In genomic region chr11:63480039-63480438, GRCh38 we compare ENCODE assay signal across 22 cellular contexts. TPM values are rescaled to one million over a fixed set of nuclear protein-coding genes. Genes with fewer than 3 reads are reported as not detected.
DNase-seq lines count a peak whose midpoint lies in the region; ATAC-seq and TF ChIP-seq lines count a peak whose summit lies in the region.
"Had no signal": no experiment of that assay in that cellular context is flagged by ENCODE, and none has a peak within 500 bp of the region (broad histone marks: within the 10 kb centered on the region; RNA-seq: fewer than 3 reads in every experiment).

No MANE protein-coding gene starts in this region.

- no peak for DNase-seq in H9
- DNase-seq in dorsolateral prefrontal cortex = no peak
- DNase-seq in mesenchymal stem cell = no peak
- peak; percentile 12 for DNase-seq in superior temporal gyrus (ENCODE audit: extremely low spot score)
- DNase-seq: 8988T; CD4-positive, alpha-beta memory T cell; DMS153; DMS79; GDM1; KG1 had no signal

- intact Hi-C loops in dorsolateral prefrontal cortex (cut with DNase I) = loop anchor here in 1 of 2 donors (10.0 kb wide), 1 partner anchor 265 kb away; no protein-coding TSS in a partner anchor

- H3K4me3 Mint-ChIP-seq in H9 = no peak overlapping the region
- H3K4me3 Mint-ChIP-seq: CD14-positive monocyte; CD4-positive, alpha-beta memory T cell; GM23338; IgD-negative memory B cell had no signal

- H3T11ph ChIP-seq in H9 (ENCODE audit: low read length) = no peak overlapping the region

- no peak overlapping the region for H3K9ac ChIP-seq in H9 (ENCODE audit: extremely low read depth, insufficient read length, low read length)
- no peak overlapping the region for H3K9ac ChIP-seq in mesenchymal stem cell (ENCODE audit: low read length)
- H3K9ac ChIP-seq: BLaER1 had no signal

- no CpG with 5 or more reads among the region's 6 CpGs for WGBS in H9 (ENCODE audit: extremely low coverage, insufficient read length, low lambda C conversion rate)
- 86% methylated on average over 6 of the region's 6 CpGs for WGBS in mesenchymal stem cell

- H2BK5ac ChIP-seq in H9 (ENCODE audit: insufficient read length, low read length) = no peak overlapping the region
- H2BK5ac ChIP-seq in mesenchymal stem cell (ENCODE audit: low read depth, low read length, poor library complexity, severe bottlenecking) = no peak overlapping the region

- H3K79me1 ChIP-seq in H9 (ENCODE audit: insufficient read depth, low read depth, low read length, poor library complexity, severe bottlenecking) = no peaks in the 10 kb centered on the region
- H3K79me1 ChIP-seq in mesenchymal stem cell (replicated peaks; ENCODE audit: low read length, poor library complexity, severe bottlenecking) = no peaks in the 10 kb centered on the region

- no peak overlapping the region for H3K4me3 ChIP-seq in dorsolateral prefrontal cortex
- no peak overlapping the region for H3K4me3 ChIP-seq in mesenchymal stem cell (ENCODE audit: insufficient read depth in 1 of 2, low read depth in 1 of 2, low read length in 2 of 2)
- H3K4me3 ChIP-seq: BLaER1, GM23338, HAP-1 had no signal

- no peaks in the 10 kb centered on the region for H3K23me2 ChIP-seq in H9 (ENCODE audit: insufficient read length, low read depth, low read length, poor library complexity, severe bottlenecking)

- H3K14ac ChIP-seq in H9 (ENCODE audit: insufficient read depth, low read length) (no peak overlapping the region), mesenchymal stem cell (ENCODE audit: low read length in 2 of 2) (no peak overlapping the region)

- no peak overlapping the region for H2BK120ac ChIP-seq in H9 (ENCODE audit: low read depth, low read length, poor library complexity, severe bottlenecking)
- H2BK120ac ChIP-seq in mesenchymal stem cell (ENCODE audit: low read depth, low read length) = no peak overlapping the region

- peaks cover 26 to 34% of the 10 kb centered on the region in 2 experiments for H3K9me3 Mint-ChIP-seq in H9

- H4K8ac ChIP-seq in H9 (replicated peaks; ENCODE audit: insufficient read length, low read depth, low read length) (no peak overlapping the region), mesenchymal stem cell (ENCODE audit: low read length) (no peak overlapping the region)

- peaks cover 5 to 24% of the 10 kb centered on the region in 2 experiments; a peak in 3 of 4 replicates for H3K4me1 Mint-ChIP-seq in H9
- H3K4me1 Mint-ChIP-seq: CD14-positive monocyte; CD4-positive, alpha-beta memory T cell; GM23338; IgD-negative memory B cell had no signal

- H2BK15ac ChIP-seq in H9 (ENCODE audit: low read depth, low read length) (no peak overlapping the region), mesenchymal stem cell (ENCODE audit: low read depth, poor library complexity, severe bottlenecking) (no peak overlapping the region)

- H3K9me3 ChIP-seq in H9 (ENCODE audit: control insufficient read depth, low read depth, low read length) = peaks cover 5% of the 10 kb centered on the region
- H3K9me3 ChIP-seq in mesenchymal stem cell (ENCODE audit: control insufficient read depth, low read length) = peaks cover 21% of the 10 kb centered on the region
- H3K9me3 ChIP-seq: HAP-1 had no signal

- no peak overlapping the region for H2AFZ ChIP-seq in H9 (ENCODE audit: low read length)
- no peak overlapping the region for H2AFZ ChIP-seq in mesenchymal stem cell (ENCODE audit: low read depth, low read length)
- H2AFZ ChIP-seq: GM23338 had no signal

- no peak overlapping the region for H3K56ac ChIP-seq in H9 (ENCODE audit: insufficient read length, low read depth, low read length)

- H2BK20ac ChIP-seq in H9 (ENCODE audit: low read depth, low read length, poor library complexity, severe bottlenecking) = no peak overlapping the region

- no peaks in the 10 kb centered on the region for H3K79me2 ChIP-seq in H9 (ENCODE audit: insufficient read depth, low read length)

- no peaks in the 10 kb centered on the region for H3K27me3 ChIP-seq in H9 (ENCODE audit: insufficient read depth, low read length)
- H3K27me3 ChIP-seq in dorsolateral prefrontal cortex = no peaks in the 10 kb centered on the region
- H3K27me3 ChIP-seq in mesenchymal stem cell (ENCODE audit: control insufficient read depth in 1 of 2, insufficient read depth in 1 of 2, low read length in 2 of 2) = no peaks in the 10 kb centered on the region
- H3K27me3 ChIP-seq: BLaER1 had no signal

- H3K36me3 ChIP-seq in mesenchymal stem cell (ENCODE audit: control insufficient read depth in 1 of 2, insufficient read depth in 2 of 2, low read depth in 1 of 2, low read length in 2 of 2) = no peaks in the 10 kb centered on the region
- H3K36me3 ChIP-seq: BLaER1, HAP-1 had no signal

- H3K27ac ChIP-seq in H9 (ENCODE audit: insufficient read length, low read depth, low read length) (no peak overlapping the region), dorsolateral prefrontal cortex (peak overlapping the region in 33 of 59 donors; percentile 1 to 88 (median 56)), mesenchymal stem cell (ENCODE audit: low read length, poor library complexity, severe bottlenecking) (no peak overlapping the region)
- H3K27ac ChIP-seq: BLaER1 had no signal

- peaks cover 1 to 37% (median 32%) of the 10 kb centered on the region in 3 experiments for H3K36me3 Mint-ChIP-seq in H9 (ENCODE audit: insufficient read depth in 1 of 3, low read depth in 3 of 3)

- H4K20me1 ChIP-seq in H9 (ENCODE audit: control insufficient read depth, insufficient read depth, insufficient read length) = no peaks in the 10 kb centered on the region
- H4K20me1 ChIP-seq: BLaER1 had no signal

- no peak overlapping the region for H3K4me2 ChIP-seq in H9 (ENCODE audit: insufficient read depth, insufficient read length, low read length)
- H3K4me2 ChIP-seq in mesenchymal stem cell (ENCODE audit: low read length, poor library complexity, severe bottlenecking) = no peak overlapping the region
- H3K4me2 ChIP-seq: BLaER1, GM23338 had no signal

- TF ChIP-seq CTCF in H9 (conservative IDR thresholded peaks at IDR 0.05) (no peak), dorsolateral prefrontal cortex (IDR thresholded peaks at IDR 0.05 in 54 of 56, conservative IDR thresholded peaks at IDR 0.05 in 2 of 56; ENCODE audit: low read depth in 1 of 56, partially characterized antibody in 56 of 56) (no peak)

- H2BK12ac ChIP-seq in H9 (ENCODE audit: insufficient read length, low read depth, low read length) (no peak overlapping the region), mesenchymal stem cell (ENCODE audit: low read length in 2 of 2) (no peak overlapping the region)

- ATAC-seq in HG02678 (IDR thresholded peaks at IDR 0.05; ENCODE audit: unreplicated experiment) = no peak
- ATAC-seq in GM18511 (IDR thresholded peaks at IDR 0.05; ENCODE audit: unreplicated experiment) = no peak
- no peak for ATAC-seq in GM19397 (IDR thresholded peaks at IDR 0.05; ENCODE audit: unreplicated experiment)
- ATAC-seq: GM23338, HepG2 had no signal

- H3K18ac ChIP-seq in H9 (ENCODE audit: insufficient read length, low read depth, low read length) (no peak overlapping the region), mesenchymal stem cell (ENCODE audit: low read depth in 1 of 2, low read length in 2 of 2) (no peak overlapping the region)

- H3K23ac ChIP-seq in H9 (ENCODE audit: insufficient read length, low read depth, low read length) (no peak overlapping the region), mesenchymal stem cell (ENCODE audit: low read length in 2 of 2) (no peak overlapping the region)

- H2AK5ac ChIP-seq in H9 (ENCODE audit: insufficient read length, low read length) (no peak overlapping the region), mesenchymal stem cell (ENCODE audit: low read length, severe bottlenecking) (peak overlapping the region; percentile 14)

- no peak overlapping the region for H4K5ac ChIP-seq in H9 (ENCODE audit: insufficient read length, low read depth, low read length)

- H3K4ac ChIP-seq in H9 (ENCODE audit: low read depth, low read length) (no peak overlapping the region), mesenchymal stem cell (ENCODE audit: low read depth in 1 of 2, low read length in 2 of 2) (no peak overlapping the region)

- H4K91ac ChIP-seq in H9 (ENCODE audit: insufficient read length, low read depth, low read length) (no peak overlapping the region), mesenchymal stem cell (ENCODE audit: low read length) (no peak overlapping the region)

- H3K27me3 Mint-ChIP-seq in H9 (ENCODE audit: low read depth) = no peaks in the 10 kb centered on the region; the same call in 1 of the 2 replicates

- H3K4me1 ChIP-seq in H9 (ENCODE audit: insufficient read depth, low read length) = peaks cover 3% of the 10 kb centered on the region; the same call in 1 of the 2 replicates
- no peaks in the 10 kb centered on the region for H3K4me1 ChIP-seq in mesenchymal stem cell (ENCODE audit: control insufficient read depth, insufficient read depth, low read depth, low read length)
- H3K4me1 ChIP-seq: BLaER1 had no signal

- peak overlapping the region in 2 of 3 experiments; percentile 12 to 19; a peak in 1 of 7 replicates for H3K27ac Mint-ChIP-seq in H9
- H3K27ac Mint-ChIP-seq: CD14-positive monocyte; CD4-positive, alpha-beta memory T cell; GM23338; IgD-negative memory B cell had no signal

RNA-seq across cellular contexts. Expression of gene PLAAT5, which starts 10.9 kb away (rescaled TPM):
- total RNA-seq in H9 (2021) = 8.5 and 9.6 TPM in 2 replicates
- 10 to 100 TPM in 8 of 120 experiments, 1 to 10 TPM in 112; 1.7 to 13.3 (median 6.4) TPM for total RNA-seq in dorsolateral prefrontal cortex
- polyA plus RNA-seq in mesenchymal stem cell (2013, experiment 1 of 2) = not detected
- not detected for polyA plus RNA-seq in mesenchymal stem cell (2013, experiment 2 of 2)
- total RNA-seq: A673; CD4-positive, alpha-beta memory T cell; Daoy; HepG2 had no signal
- polyA plus RNA-seq: AG04450; CD4-positive, alpha-beta memory T cell; HepG2; IgD-negative memory B cell had no signal

RNA-seq across cellular contexts. Expression of gene LGALS12, which starts 25.8 kb away (rescaled TPM):
- total RNA-seq in H9 (2021) (1.9 and 2.0 TPM in 2 replicates), dorsolateral prefrontal cortex (under 1 TPM in 16 of 120 experiments, not detected in 104; 0.23 to 0.60 (median 0.40) TPM)
- not detected for polyA plus RNA-seq in mesenchymal stem cell (2013, experiment 1 of 2)
- polyA plus RNA-seq in mesenchymal stem cell (2013, experiment 2 of 2) = not detected
- total RNA-seq: A673; CD4-positive, alpha-beta memory T cell; Daoy; HepG2 had no signal
- polyA plus RNA-seq: AG04450; CD4-positive, alpha-beta memory T cell; HepG2 had no signal

RNA-seq across cellular contexts. Expression of gene PLAAT4, which starts 56.6 kb away (rescaled TPM):
- total RNA-seq in H9 (2021) (3.1 and 3.5 TPM in 2 replicates), dorsolateral prefrontal cortex (100 to 1,000 TPM in 2 of 120 experiments, 10 to 100 TPM in 118; 11.2 to 117 (median 25.4) TPM)
- 13.1 TPM for polyA plus RNA-seq in mesenchymal stem cell (2013, experiment 1 of 2)
- polyA plus RNA-seq in mesenchymal stem cell (2013, experiment 2 of 2) = 14.3 TPM

Comparison
In these comparisons a context has a peak if more than half of its experiments do, and no peak if none do; other contexts are left out.
1. H3K27ac ChIP-seq: peak in dorsolateral prefrontal cortex (33 of 59); none in H9 (single experiment) and mesenchymal stem cell (single experiment).